In the genomic region with DNA sequence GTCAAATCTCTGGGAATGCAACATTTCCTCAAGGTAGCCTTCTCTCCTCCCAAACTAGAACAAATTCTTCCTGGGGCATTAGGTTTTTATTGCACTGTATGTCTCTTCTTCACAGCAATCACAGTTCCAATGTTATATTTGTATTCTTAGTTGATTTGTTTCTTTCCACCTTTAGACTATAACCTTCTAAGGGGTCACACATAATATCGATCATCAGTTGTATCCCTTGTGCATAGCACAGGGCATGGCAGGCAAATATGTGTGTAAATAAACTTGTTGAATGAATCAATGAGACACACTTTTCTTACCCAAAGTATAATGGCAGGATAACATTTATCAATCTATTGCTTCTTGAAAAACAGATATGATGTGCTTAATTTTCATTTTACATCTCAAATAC, we compare ENCODE assay signal across 2 cellular contexts.
TF ChIP-seq lines count a peak whose summit lies in the region.

No MANE protein-coding gene starts in this region.

TF ChIP-seq in liver, 16 proteins besides CTCF, POLR2A, EP300 and RAD21:
- TF ChIP-seq HNF4G (IDR thresholded peaks at IDR 0.05) (peak; percentile 46), SP1 (IDR thresholded peaks at IDR 0.05) (peak; percentile 30), GABPA (IDR thresholded peaks at IDR 0.05 in 1 of 2, conservative IDR thresholded peaks at IDR 0.05 in 1 of 2) (no peak), YY1 (IDR thresholded peaks at IDR 0.05) (no peak), RXRA (IDR thresholded peaks at IDR 0.05) (peak; percentile 49 to 62), HNF4A (conservative IDR thresholded peaks at IDR 0.05) (peak; percentile 49 to 78)

TF ChIP-seq in HepG2, 621 proteins besides CTCF, POLR2A, EP300 and RAD21:
- no peak for TF ChIP-seq TOPORS (CRISPR knock-in tag; IDR thresholded peaks at IDR 0.05)
- no peak for TF ChIP-seq HNRNPUL1 (IDR thresholded peaks at IDR 0.05; ENCODE audit: low read depth, low read length)
- no peak for TF ChIP-seq ZNF432 (CRISPR knock-in tag; IDR thresholded peaks at IDR 0.05; ENCODE audit: borderline replicate concordance)
- TF ChIP-seq, protein P1, sequence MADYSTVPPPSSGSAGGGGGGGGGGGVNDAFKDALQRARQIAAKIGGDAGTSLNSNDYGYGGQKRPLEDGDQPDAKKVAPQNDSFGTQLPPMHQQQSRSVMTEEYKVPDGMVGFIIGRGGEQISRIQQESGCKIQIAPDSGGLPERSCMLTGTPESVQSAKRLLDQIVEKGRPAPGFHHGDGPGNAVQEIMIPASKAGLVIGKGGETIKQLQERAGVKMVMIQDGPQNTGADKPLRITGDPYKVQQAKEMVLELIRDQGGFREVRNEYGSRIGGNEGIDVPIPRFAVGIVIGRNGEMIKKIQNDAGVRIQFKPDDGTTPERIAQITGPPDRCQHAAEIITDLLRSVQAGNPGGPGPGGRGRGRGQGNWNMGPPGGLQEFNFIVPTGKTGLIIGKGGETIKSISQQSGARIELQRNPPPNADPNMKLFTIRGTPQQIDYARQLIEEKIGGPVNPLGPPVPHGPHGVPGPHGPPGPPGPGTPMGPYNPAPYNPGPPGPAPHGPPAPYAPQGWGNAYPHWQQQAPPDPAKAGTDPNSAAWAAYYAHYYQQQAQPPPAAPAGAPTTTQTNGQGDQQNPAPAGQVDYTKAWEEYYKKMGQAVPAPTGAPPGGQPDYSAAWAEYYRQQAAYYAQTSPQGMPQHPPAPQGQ (CRISPR knock-in tag; IDR thresholded peaks at IDR 0.05; ENCODE audit: borderline replicate concordance): no peak
- no peak for TF ChIP-seq ZNF232 (CRISPR knock-in tag; IDR thresholded peaks at IDR 0.05; ENCODE audit: borderline replicate concordance)
- no peak for TF ChIP-seq ZNF17 (CRISPR knock-in tag; IDR thresholded peaks at IDR 0.05)
- TF ChIP-seq, protein P2, sequence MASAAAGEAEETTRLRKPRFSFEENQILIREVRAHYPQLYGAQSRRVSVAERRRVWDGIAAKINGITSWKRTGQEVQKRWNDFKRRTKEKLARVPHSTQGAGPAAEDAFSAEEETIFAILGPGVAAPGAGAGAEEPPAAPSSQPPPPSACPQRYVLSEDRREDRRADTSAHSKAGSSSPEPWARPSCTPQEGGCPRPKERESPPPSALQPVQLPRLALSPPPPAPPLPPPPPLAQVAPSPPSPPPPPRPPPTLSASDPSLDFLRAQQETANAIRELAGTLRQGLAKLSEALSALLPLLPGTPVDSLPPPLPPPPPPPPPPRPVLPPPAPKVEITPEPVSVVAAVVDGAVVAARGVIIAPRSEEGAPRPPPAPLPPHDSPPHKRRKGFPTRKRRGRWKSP (CRISPR knock-in tag; IDR thresholded peaks at IDR 0.05): no peak
- TF ChIP-seq RBFOX2 (IDR thresholded peaks at IDR 0.05; ENCODE audit: low read depth, low read length): no peak
- no peak for TF ChIP-seq MAFF (IDR thresholded peaks at IDR 0.05; ENCODE audit: low read depth, low read length)
- TF ChIP-seq, protein P3, sequence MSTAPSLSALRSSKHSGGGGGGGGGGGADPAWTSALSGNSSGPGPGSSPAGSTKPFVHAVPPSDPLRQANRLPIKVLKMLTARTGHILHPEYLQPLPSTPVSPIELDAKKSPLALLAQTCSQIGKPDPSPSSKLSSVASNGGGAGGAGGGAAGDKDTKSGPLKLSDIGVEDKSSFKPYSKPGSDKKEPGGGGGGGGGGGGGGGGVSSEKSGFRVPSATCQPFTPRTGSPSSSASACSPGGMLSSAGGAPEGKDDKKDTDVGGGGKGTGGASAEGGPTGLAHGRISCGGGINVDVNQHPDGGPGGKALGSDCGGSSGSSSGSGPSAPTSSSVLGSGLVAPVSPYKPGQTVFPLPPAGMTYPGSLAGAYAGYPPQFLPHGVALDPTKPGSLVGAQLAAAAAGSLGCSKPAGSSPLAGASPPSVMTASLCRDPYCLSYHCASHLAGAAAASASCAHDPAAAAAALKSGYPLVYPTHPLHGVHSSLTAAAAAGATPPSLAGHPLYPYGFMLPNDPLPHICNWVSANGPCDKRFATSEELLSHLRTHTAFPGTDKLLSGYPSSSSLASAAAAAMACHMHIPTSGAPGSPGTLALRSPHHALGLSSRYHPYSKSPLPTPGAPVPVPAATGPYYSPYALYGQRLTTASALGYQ (CRISPR knock-in tag; IDR thresholded peaks at IDR 0.05): no peak
- TF ChIP-seq, protein P4, sequence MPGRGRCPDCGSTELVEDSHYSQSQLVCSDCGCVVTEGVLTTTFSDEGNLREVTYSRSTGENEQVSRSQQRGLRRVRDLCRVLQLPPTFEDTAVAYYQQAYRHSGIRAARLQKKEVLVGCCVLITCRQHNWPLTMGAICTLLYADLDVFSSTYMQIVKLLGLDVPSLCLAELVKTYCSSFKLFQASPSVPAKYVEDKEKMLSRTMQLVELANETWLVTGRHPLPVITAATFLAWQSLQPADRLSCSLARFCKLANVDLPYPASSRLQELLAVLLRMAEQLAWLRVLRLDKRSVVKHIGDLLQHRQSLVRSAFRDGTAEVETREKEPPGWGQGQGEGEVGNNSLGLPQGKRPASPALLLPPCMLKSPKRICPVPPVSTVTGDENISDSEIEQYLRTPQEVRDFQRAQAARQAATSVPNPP (CRISPR knock-in tag; IDR thresholded peaks at IDR 0.05): no peak
- no peak for TF ChIP-seq GLI4 (CRISPR knock-in tag; IDR thresholded peaks at IDR 0.05; ENCODE audit: borderline replicate concordance)
- no peak for TF ChIP-seq ZNF850 (CRISPR knock-in tag; conservative IDR thresholded peaks at IDR 0.05)
- TF ChIP-seq ZNF24 (IDR thresholded peaks at IDR 0.05): no peak
- no peak for TF ChIP-seq ZNF101 (CRISPR knock-in tag; IDR thresholded peaks at IDR 0.05; ENCODE audit: borderline replicate concordance, low read depth)
- TF ChIP-seq, protein P5, sequence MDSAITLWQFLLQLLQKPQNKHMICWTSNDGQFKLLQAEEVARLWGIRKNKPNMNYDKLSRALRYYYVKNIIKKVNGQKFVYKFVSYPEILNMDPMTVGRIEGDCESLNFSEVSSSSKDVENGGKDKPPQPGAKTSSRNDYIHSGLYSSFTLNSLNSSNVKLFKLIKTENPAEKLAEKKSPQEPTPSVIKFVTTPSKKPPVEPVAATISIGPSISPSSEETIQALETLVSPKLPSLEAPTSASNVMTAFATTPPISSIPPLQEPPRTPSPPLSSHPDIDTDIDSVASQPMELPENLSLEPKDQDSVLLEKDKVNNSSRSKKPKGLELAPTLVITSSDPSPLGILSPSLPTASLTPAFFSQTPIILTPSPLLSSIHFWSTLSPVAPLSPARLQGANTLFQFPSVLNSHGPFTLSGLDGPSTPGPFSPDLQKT (CRISPR knock-in tag; IDR thresholded peaks at IDR 0.05; ENCODE audit: borderline replicate concordance): no peak
- TF ChIP-seq, protein P6, sequence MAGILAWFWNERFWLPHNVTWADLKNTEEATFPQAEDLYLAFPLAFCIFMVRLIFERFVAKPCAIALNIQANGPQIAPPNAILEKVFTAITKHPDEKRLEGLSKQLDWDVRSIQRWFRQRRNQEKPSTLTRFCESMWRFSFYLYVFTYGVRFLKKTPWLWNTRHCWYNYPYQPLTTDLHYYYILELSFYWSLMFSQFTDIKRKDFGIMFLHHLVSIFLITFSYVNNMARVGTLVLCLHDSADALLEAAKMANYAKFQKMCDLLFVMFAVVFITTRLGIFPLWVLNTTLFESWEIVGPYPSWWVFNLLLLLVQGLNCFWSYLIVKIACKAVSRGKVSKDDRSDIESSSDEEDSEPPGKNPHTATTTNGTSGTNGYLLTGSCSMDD (CRISPR knock-in tag; IDR thresholded peaks at IDR 0.05): no peak
- TF ChIP-seq ZNF678 (CRISPR knock-in tag; IDR thresholded peaks at IDR 0.05): no peak
